3 cellular contexts compared by ENCODE assay signal in the genomic region with DNA sequence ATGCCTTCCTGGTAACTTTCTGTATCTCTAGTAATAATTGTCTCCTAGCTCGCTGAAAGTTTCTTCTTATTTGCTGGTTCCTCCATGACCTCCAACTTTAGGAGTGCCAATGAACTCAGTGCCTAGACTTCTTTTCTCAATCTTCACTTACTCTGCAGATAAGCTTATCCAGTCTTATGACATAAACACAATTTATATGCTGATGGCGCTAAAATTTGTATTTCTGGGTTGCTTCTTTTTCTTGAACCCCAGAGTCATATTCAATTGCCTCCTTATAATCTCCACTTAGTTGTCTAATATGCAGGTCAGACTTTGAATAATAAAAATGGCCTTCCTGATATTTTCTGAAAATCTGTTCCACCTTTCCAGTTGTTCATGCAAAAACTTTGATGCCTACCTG.
A peak's percentile ranks its signal among the peaks of the same experiment; 100 is the strongest.
TF ChIP-seq lines count a peak whose summit lies in the region.

No MANE protein-coding gene starts in this region.

TF ChIP-seq in HepG2, 621 proteins besides CTCF, POLR2A, EP300 and RAD21 (continued from another document):
- TF ChIP-seq SIN3B (IDR thresholded peaks at IDR 0.05; ENCODE audit: low read length): no peak
- no peak for TF ChIP-seq HOXA5 (CRISPR knock-in tag; IDR thresholded peaks at IDR 0.05)
- no peak for TF ChIP-seq TOPORS (CRISPR knock-in tag; IDR thresholded peaks at IDR 0.05)
- TF ChIP-seq MAFF (IDR thresholded peaks at IDR 0.05; ENCODE audit: low read depth, low read length): peak; percentile 42; the same call in 1 of the 2 replicates
- peak; percentile 59 to 66; a peak in 3 of 4 replicates for TF ChIP-seq MAFK (conservative IDR thresholded peaks at IDR 0.05 in 1 of 2, IDR thresholded peaks at IDR 0.05 in 1 of 2; ENCODE audit: low read length in 2 of 2)
- no peak for TF ChIP-seq ZNF709 (CRISPR knock-in tag; IDR thresholded peaks at IDR 0.05)
- TF ChIP-seq MEF2D (CRISPR knock-in tag; IDR thresholded peaks at IDR 0.05): no peak
- TF ChIP-seq ZNF567 (CRISPR knock-in tag; IDR thresholded peaks at IDR 0.05; ENCODE audit: borderline replicate concordance): no peak
- TF ChIP-seq EED (CRISPR knock-in tag; IDR thresholded peaks at IDR 0.05): no peak
- TF ChIP-seq RBM39 (IDR thresholded peaks at IDR 0.05; ENCODE audit: low read depth, low read length, poor library complexity, severe bottlenecking): no peak
- no peak for TF ChIP-seq REL (CRISPR knock-in tag; conservative IDR thresholded peaks at IDR 0.05)
- no peak for TF ChIP-seq PBX2 (CRISPR knock-in tag; IDR thresholded peaks at IDR 0.05)
TF ChIP-seq in HepG2: peak in this region for 2.

TF ChIP-seq in A549, 52 proteins besides CTCF, POLR2A, EP300 and RAD21:
- TF ChIP-seq, protein P1, sequence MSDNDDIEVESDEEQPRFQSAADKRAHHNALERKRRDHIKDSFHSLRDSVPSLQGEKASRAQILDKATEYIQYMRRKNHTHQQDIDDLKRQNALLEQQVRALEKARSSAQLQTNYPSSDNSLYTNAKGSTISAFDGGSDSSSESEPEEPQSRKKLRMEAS (IDR thresholded peaks at IDR 0.05): no peak
- TF ChIP-seq CHD2 (IDR thresholded peaks at IDR 0.05; ENCODE audit: low read length, partially characterized antibody): no peak
- TF ChIP-seq MAFK (IDR thresholded peaks at IDR 0.05; ENCODE audit: partially characterized antibody): peak; percentile 33

TF ChIP-seq in K562, 482 proteins besides CTCF, POLR2A, EP300 and RAD21:
- TF ChIP-seq ELK1 (CRISPR knock-in tag; IDR thresholded peaks at IDR 0.05) (no peak), ZNF316 (IDR thresholded peaks at IDR 0.05) (peak; percentile 28; the same call in 1 of the 2 replicates), MEF2A (IDR thresholded peaks at IDR 0.05; ENCODE audit: control insufficient read depth, low read depth, low read length) (no peak), E2F3 (CRISPR knock-in tag; IDR thresholded peaks at IDR 0.05) (no peak), HOMEZ (CRISPR knock-in tag; IDR thresholded peaks at IDR 0.05) (no peak), E4F1 (CRISPR knock-in tag; IDR thresholded peaks at IDR 0.05; ENCODE audit: borderline replicate concordance) (no peak), ZNF274 (IDR thresholded peaks at IDR 0.05; ENCODE audit: borderline replicate concordance, low read depth, low read length) (no peak)
- TF ChIP-seq, protein P2, sequence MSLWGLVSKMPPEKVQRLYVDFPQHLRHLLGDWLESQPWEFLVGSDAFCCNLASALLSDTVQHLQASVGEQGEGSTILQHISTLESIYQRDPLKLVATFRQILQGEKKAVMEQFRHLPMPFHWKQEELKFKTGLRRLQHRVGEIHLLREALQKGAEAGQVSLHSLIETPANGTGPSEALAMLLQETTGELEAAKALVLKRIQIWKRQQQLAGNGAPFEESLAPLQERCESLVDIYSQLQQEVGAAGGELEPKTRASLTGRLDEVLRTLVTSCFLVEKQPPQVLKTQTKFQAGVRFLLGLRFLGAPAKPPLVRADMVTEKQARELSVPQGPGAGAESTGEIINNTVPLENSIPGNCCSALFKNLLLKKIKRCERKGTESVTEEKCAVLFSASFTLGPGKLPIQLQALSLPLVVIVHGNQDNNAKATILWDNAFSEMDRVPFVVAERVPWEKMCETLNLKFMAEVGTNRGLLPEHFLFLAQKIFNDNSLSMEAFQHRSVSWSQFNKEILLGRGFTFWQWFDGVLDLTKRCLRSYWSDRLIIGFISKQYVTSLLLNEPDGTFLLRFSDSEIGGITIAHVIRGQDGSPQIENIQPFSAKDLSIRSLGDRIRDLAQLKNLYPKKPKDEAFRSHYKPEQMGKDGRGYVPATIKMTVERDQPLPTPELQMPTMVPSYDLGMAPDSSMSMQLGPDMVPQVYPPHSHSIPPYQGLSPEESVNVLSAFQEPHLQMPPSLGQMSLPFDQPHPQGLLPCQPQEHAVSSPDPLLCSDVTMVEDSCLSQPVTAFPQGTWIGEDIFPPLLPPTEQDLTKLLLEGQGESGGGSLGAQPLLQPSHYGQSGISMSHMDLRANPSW (CRISPR knock-in tag; IDR thresholded peaks at IDR 0.05): no peak
